ENCODE assay signal across 12 cellular contexts in genomic region chr4:186904104-186904503, GRCh38.
DNase-seq lines count a peak whose midpoint lies in the region; ATAC-seq, FAIRE-seq and TF ChIP-seq lines count a peak whose summit lies in the region.
"Had no signal": no experiment of that assay in that cellular context is flagged by ENCODE, and none has a peak within 500 bp of the region (broad histone marks: within the 10 kb centered on the region; RNA-seq: fewer than 3 reads in every experiment).

No MANE protein-coding gene starts in this region.

- H3K27ac ChIP-seq in tibial nerve, result peak overlapping the region in 1 of 4 donors; percentile 36
- H3K27ac ChIP-seq in uterus, result no peak overlapping the region
- H3K27ac ChIP-seq in aorta (ENCODE audit: low read depth in 1 of 2, low read length in 2 of 2), result no peak overlapping the region
- H3K27ac ChIP-seq: C4-2B had no signal

- POLR2A ChIA-PET in AG04449 (lab: Yijun Ruan, JAX), result interaction anchor here (0.7 to 1.1 kb wide), 3 partner anchors 23 to 60 kb away, joined by 3 to 4 read pairs (median 4); no protein-coding TSS in a partner anchor

- DNase-seq in AG04449 (ENCODE audit: low read depth, low spot score) (peak; percentile 84), HS-5 (ENCODE audit: low read depth) (peak; percentile 83), astrocyte of the spinal cord (ENCODE audit: low read depth, low spot score) (peak; percentile 78), tibial nerve (ENCODE audit: low spot score in 2 of 2) (no peak), KG1 (lab: John Stamatoyannopoulos, UW) (no peak), uterus (no peak), aorta (no peak)
- DNase-seq: amygdala; NCI-H2171 treated with DMSO at 0.1 percent for 48 hours; stimulated activated naive CD8-positive, alpha-beta T cell treated with anti-CD3 and anti-CD28 coated beads, Interleukin-15, amount 100 ng/mL, for 72 hours had no signal

- FAIRE-seq in islet of Langerhans (lab: Jason Lieb, UNC), result peak; percentile 36

- H3K9me3 ChIP-seq in tibial nerve (no peaks in the 10 kb centered on the region), uterus (no peaks in the 10 kb centered on the region), aorta (ENCODE audit: control insufficient read depth, low read length) (no peaks in the 10 kb centered on the region)

- H3K4me1 ChIP-seq in tibial nerve (peaks cover 0 to 24% (median 0%) of the 10 kb centered on the region in 4 donors), uterus (no peaks in the 10 kb centered on the region), aorta (ENCODE audit: control insufficient read depth in 1 of 2, insufficient read depth in 2 of 2, low read length in 2 of 2) (peaks cover 0 to 4% of the 10 kb centered on the region in 2 donors)

- TF ChIP-seq CTCF in AG04449 (IDR thresholded peaks at IDR 0.05; ENCODE audit: insufficient read depth, low read length, missing control alignments), result no peak
- no peak for TF ChIP-seq CTCF in astrocyte of the spinal cord (IDR thresholded peaks at IDR 0.05; ENCODE audit: low read depth, low read length)
- TF ChIP-seq CTCF in tibial nerve (IDR thresholded peaks at IDR 0.05), result no peak
- TF ChIP-seq CTCF in uterus (IDR thresholded peaks at IDR 0.05), result no peak

- no peaks in the 10 kb centered on the region for H3K36me3 ChIP-seq in tibial nerve
- no peaks in the 10 kb centered on the region for H3K36me3 ChIP-seq in uterus
- H3K36me3 ChIP-seq in aorta (ENCODE audit: control insufficient read depth in 1 of 2, insufficient read depth in 2 of 2, low read length in 1 of 2), result no peaks in the 10 kb centered on the region

- TF ChIP-seq POLR2A in tibial nerve (IDR thresholded peaks at IDR 0.05) (no peak), uterus (IDR thresholded peaks at IDR 0.05) (no peak)

- CTCF ChIA-PET in AG04449 (lab: Yijun Ruan, JAX), result no interaction called here

- intact Hi-C loops in uterus (cut with DNase I; ENCODE audit: low total_unique reads), result no loop called here
- intact Hi-C loops in aorta (cut with DNase I), result no loop called here

- H3K4me3 ChIP-seq in AG04449 (ENCODE audit: low read depth, low read length) (no peak overlapping the region), astrocyte of the spinal cord (ENCODE audit: low read depth, low read length) (no peak overlapping the region), tibial nerve (no peak overlapping the region), uterus (no peak overlapping the region), aorta (ENCODE audit: low read length in 2 of 2) (no peak overlapping the region)

- TF ChIP-seq EP300 in tibial nerve (IDR thresholded peaks at IDR 0.05), result peak in 1 of 2 donors; percentile 29

- WGBS in tibial nerve, 2 donors, result 36 to 49% methylated on average over 2 of the region's 2 CpGs
- WGBS in aorta, 2 donors, result 22 to 59% methylated on average over 2 of the region's 2 CpGs

- in situ Hi-C loops in astrocyte of the spinal cord (cut with HindIII; ENCODE audit: low sequenced_read_pairs), result no loop called here

- H3K27me3 ChIP-seq in tibial nerve (no peaks in the 10 kb centered on the region), uterus (no peaks in the 10 kb centered on the region), aorta (ENCODE audit: control insufficient read depth in 1 of 2, insufficient read depth in 2 of 2, low read length in 1 of 2) (no peaks in the 10 kb centered on the region)

- no peak for ATAC-seq in aorta (ENCODE audit: low FRiP score)
- ATAC-seq: stimulated activated naive CD8-positive, alpha-beta T cell treated with anti-CD3 and anti-CD28 coated beads, Interleukin-15, amount 100 ng/mL, for 72 hours had no signal

Comparison
In these comparisons a context has a peak if more than half of its experiments do, and no peak if none do; other contexts are left out.
1. DNase-seq: peak in AG04449 (single experiment), HS-5 (single experiment) and astrocyte of the spinal cord (single experiment); none in tibial nerve (0 of 2), KG1 (single experiment), uterus (0 of 2) and aorta (0 of 2).